In the genomic region with DNA sequence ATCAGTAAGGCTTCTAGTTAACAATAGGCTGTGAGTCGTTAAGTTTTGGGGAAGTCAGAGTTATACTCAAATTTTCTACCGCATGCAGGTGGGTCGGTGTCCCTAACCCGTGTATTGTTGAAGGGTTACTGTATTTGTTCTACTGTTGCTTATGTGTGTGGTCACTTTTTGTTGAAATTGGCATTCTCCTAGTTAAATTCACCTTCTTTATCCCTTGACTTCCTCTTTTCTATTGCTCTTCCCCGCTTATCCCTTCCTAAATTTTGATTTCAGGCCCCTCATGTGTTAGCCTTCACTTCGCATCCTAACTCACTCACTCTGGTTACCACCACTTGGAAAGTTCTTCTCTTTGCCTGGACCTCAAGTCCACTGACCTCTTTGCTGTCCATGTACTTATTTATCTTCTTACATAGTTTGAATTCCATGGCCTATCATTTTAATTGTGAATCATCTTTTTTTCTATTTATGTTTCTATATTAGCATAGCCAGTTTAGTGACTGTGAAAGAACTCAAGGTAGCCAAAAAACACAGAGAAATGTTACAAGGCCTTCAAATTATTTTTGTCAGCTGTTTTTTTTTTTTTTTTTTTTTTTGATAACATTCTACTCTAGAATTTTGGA, we compare ENCODE assay signal across 3 cellular contexts.
TF ChIP-seq lines count a peak whose summit lies in the region.

No MANE protein-coding gene starts in this region.

TF ChIP-seq in liver, 16 proteins besides CTCF, POLR2A, EP300 and RAD21:
- TF ChIP-seq SP1 (IDR thresholded peaks at IDR 0.05) (no peak), REST (IDR thresholded peaks at IDR 0.05) (no peak), HNF4A (conservative IDR thresholded peaks at IDR 0.05) (no peak), JUND (IDR thresholded peaks at IDR 0.05) (no peak), RXRA (IDR thresholded peaks at IDR 0.05) (peak; percentile 18 to 39), EGR1 (IDR thresholded peaks at IDR 0.05; ENCODE audit: low read depth in 2 of 2) (no peak), MAX (IDR thresholded peaks at IDR 0.05) (no peak)
- TF ChIP-seq, protein P1, sequence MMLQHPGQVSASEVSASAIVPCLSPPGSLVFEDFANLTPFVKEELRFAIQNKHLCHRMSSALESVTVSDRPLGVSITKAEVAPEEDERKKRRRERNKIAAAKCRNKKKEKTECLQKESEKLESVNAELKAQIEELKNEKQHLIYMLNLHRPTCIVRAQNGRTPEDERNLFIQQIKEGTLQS (IDR thresholded peaks at IDR 0.05) = no peak

TF ChIP-seq in HepG2, 621 proteins besides CTCF, POLR2A, EP300 and RAD21:
- TF ChIP-seq RORA (CRISPR knock-in tag; IDR thresholded peaks at IDR 0.05) (no peak), ZNF343 (CRISPR knock-in tag; IDR thresholded peaks at IDR 0.05) (no peak), PHF20 (CRISPR knock-in tag; IDR thresholded peaks at IDR 0.05) (no peak)

TF ChIP-seq in GM12878, 131 proteins besides CTCF, POLR2A, EP300 and RAD21:
- no peak for TF ChIP-seq MEF2B (IDR thresholded peaks at IDR 0.05; ENCODE audit: partially characterized antibody, poor library complexity, severe bottlenecking)
- TF ChIP-seq SPI1 (IDR thresholded peaks at IDR 0.05; ENCODE audit: borderline replicate concordance, insufficient read depth, low read depth, low read length) = 0 out of 2 replicates have a peak, but pooled peaks have one; percentile 27
